In genomic region chr18:13218376-13219011, GRCh38 we compare ENCODE assay signal across 9 cellular contexts. TPM values are rescaled to one million over a fixed set of nuclear protein-coding genes. Genes with fewer than 3 reads are reported as not detected.
DNase-seq lines count a peak whose midpoint lies in the region; ATAC-seq lines count a peak whose summit lies in the region.
"Had no signal": no experiment of that assay in that cellular context is flagged by ENCODE, and none has a peak within 500 bp of the region (broad histone marks: within the 10 kb centered on the region; RNA-seq: fewer than 3 reads in every experiment).

Gene LDLRAD4 (plus strand): TSS chr18:13218760.

- no peak within 1 kb of the TSS for H3K4ac ChIP-seq in mesendoderm (ENCODE audit: low read depth, low read length)

- WGBS in HUES64, result 1% methylated on average over 58 of the region's 58 CpGs
- WGBS in mesendoderm (ENCODE audit: extremely low coverage, insufficient coverage, low lambda C conversion rate), result no CpG with 5 or more reads among the region's 58 CpGs

- H3K9ac ChIP-seq in HUES64 (ENCODE audit: low read depth, low read length) (peak within 1 kb of the TSS; percentile 25; the same call in 1 of the 2 replicates), mesendoderm (ENCODE audit: low read length) (peak within 1 kb of the TSS; percentile 58)

- peaks cover 38% of the 10 kb centered on the region for H3K4me1 Mint-ChIP-seq in activated CD4-positive, alpha-beta T cell treated with anti-CD3 and anti-CD28 coated beads for 36 hours
- peaks cover 9 to 54% of the 10 kb centered on the region in 2 donors for H3K4me1 Mint-ChIP-seq in stimulated activated naive B cell treated with anti-CD40 and anti-IgM and Interleukin-4, amounts not matched to agents 10 μg/mL and 1 μg/mL and 100 μg/mL, for 72 hours

- H2AK5ac ChIP-seq in mesendoderm (ENCODE audit: low read length), result no peak within 1 kb of the TSS

- POLR2A ChIA-PET in activated CD4-positive, alpha-beta T cell treated with anti-CD3 and anti-CD28 coated beads for 36 hours (lab: Charles Lee), result interaction anchor here (1.0 kb wide), 1 partner anchor 60 kb away, joined by 3 read pairs; no protein-coding TSS in a partner anchor

- peak within 1 kb of the TSS; percentile 77 for H3K56ac ChIP-seq in mesendoderm (ENCODE audit: low read length)

- no peak within 1 kb of the TSS for H4K8ac ChIP-seq in mesendoderm (ENCODE audit: low read depth, low read length)

- no peak within 1 kb of the TSS for H3K27ac ChIP-seq in ACC112 (ENCODE audit: low read depth, low read length)
- no peak within 1 kb of the TSS for H3K27ac ChIP-seq in HUES64 (ENCODE audit: low read depth, low read length)
- no peak within 1 kb of the TSS for H3K27ac ChIP-seq in mesendoderm (ENCODE audit: low read depth, low read length)
- H3K27ac ChIP-seq: neutrophil had no signal

- H3K4me3 ChIP-seq in ACC112 (ENCODE audit: low read depth, low read length), result peak within 1 kb of the TSS; percentile 67
- peak within 1 kb of the TSS; percentile 63 for H3K4me3 ChIP-seq in HUES64 (ENCODE audit: low read length)
- peak within 1 kb of the TSS; percentile 36 for H3K4me3 ChIP-seq in mesendoderm (ENCODE audit: low read length)

- peak within 1 kb of the TSS; percentile 46 for H2BK120ac ChIP-seq in mesendoderm (ENCODE audit: low read depth, low read length)

- H3K23ac ChIP-seq in mesendoderm (ENCODE audit: low read length), result peak within 1 kb of the TSS; percentile 3

- H3K9me3 ChIP-seq in HUES64 (ENCODE audit: insufficient read depth, low read depth, low read length), result no peaks in the 10 kb centered on the region
- H3K9me3 ChIP-seq: neutrophil had no signal

- no peaks in the 10 kb centered on the region for H3K79me2 ChIP-seq in ACC112 (ENCODE audit: control insufficient read depth, insufficient read depth, low read length, unreplicated experiment)
- H3K79me2 ChIP-seq in mesendoderm (ENCODE audit: control insufficient read depth, insufficient read depth, low read length), result no peaks in the 10 kb centered on the region

- H2BK5ac ChIP-seq in mesendoderm (ENCODE audit: low read length), result no peak within 1 kb of the TSS

- H3K4me1 ChIP-seq in ACC112 (ENCODE audit: control insufficient read depth, insufficient read depth, low read length, unreplicated experiment), result no peaks in the 10 kb centered on the region
- peaks cover 20% of the 10 kb centered on the region for H3K4me1 ChIP-seq in HUES64 (ENCODE audit: insufficient read depth, low read length)
- H3K4me1 ChIP-seq in mesendoderm (ENCODE audit: control insufficient read depth, low read depth, low read length), result no peaks in the 10 kb centered on the region

- peak; percentile 62 for DNase-seq in activated CD4-positive, alpha-beta T cell treated with anti-CD3 and anti-CD28 coated beads for 36 hours
- DNase-seq in ecto neural progenitor cell (ENCODE audit: low spot score) (peak; percentile 66), mesendoderm (peak; percentile 60)
- DNase-seq in stimulated activated naive B cell treated with anti-CD40 and anti-IgM and Interleukin-4, amounts not matched to agents 10 μg/mL and 1 μg/mL and 100 μg/mL, for 72 hours, result no peak

- H3K27ac Mint-ChIP-seq in activated CD4-positive, alpha-beta T cell treated with anti-CD3 and anti-CD28 coated beads for 36 hours, result peak within 1 kb of the TSS; percentile 22
- peak within 1 kb of the TSS; percentile 1 for H3K27ac Mint-ChIP-seq in stimulated activated naive B cell treated with anti-CD40 and anti-IgM and Interleukin-4, amounts not matched to agents 10 μg/mL and 1 μg/mL and 100 μg/mL, for 72 hours

- no peaks in the 10 kb centered on the region for H3K79me1 ChIP-seq in mesendoderm (ENCODE audit: low read length)

- peak within 1 kb of the TSS; percentile 50 for H2AFZ ChIP-seq in ACC112 (ENCODE audit: low read length, unreplicated experiment)

- H3K36me3 ChIP-seq in ACC112 (ENCODE audit: insufficient read depth, low read length) (no peaks in the 10 kb centered on the region), HUES64 (ENCODE audit: insufficient read depth, low read length) (no peaks in the 10 kb centered on the region), mesendoderm (ENCODE audit: control insufficient read depth, insufficient read depth, low read length) (no peaks in the 10 kb centered on the region)
- H3K36me3 ChIP-seq: neutrophil had no signal

- intact Hi-C loops in activated CD4-positive, alpha-beta T cell treated with anti-CD3 and anti-CD28 coated beads for 36 hours (cut with DNase I, micrococcal nuclease), result loop anchor here (2.0 to 10.0 kb wide), 6 partner anchors 46 to 396 kb away; no protein-coding TSS in a partner anchor

- no peak within 1 kb of the TSS for H2BK15ac ChIP-seq in mesendoderm (replicated peaks; ENCODE audit: low read depth)

- peak; percentile 9 for ATAC-seq in activated CD4-positive, alpha-beta T cell treated with anti-CD3 and anti-CD28 coated beads for 36 hours
- ATAC-seq in stimulated activated naive B cell treated with anti-CD40 and anti-IgM and Interleukin-4, amounts not matched to agents 10 μg/mL and 1 μg/mL and 100 μg/mL, for 72 hours (replicated peaks), result no peak
- no peak for ATAC-seq in GM21526 (IDR thresholded peaks at IDR 0.05; ENCODE audit: low FRiP score, unreplicated experiment)
- no peak for ATAC-seq in GM18868 (IDR thresholded peaks at IDR 0.05; ENCODE audit: unreplicated experiment)

- no peak within 1 kb of the TSS for H4K5ac ChIP-seq in mesendoderm (ENCODE audit: low read length)

- CTCF ChIA-PET in activated CD4-positive, alpha-beta T cell treated with anti-CD3 and anti-CD28 coated beads for 36 hours (lab: Charles Lee), result interaction anchor here (0.6 to 1.7 kb wide), 6 partner anchors 60 to 340 kb away, joined by 3 to 6 read pairs (median 4); no protein-coding TSS in a partner anchor

- peak within 1 kb of the TSS; percentile 71 for H3K4me2 ChIP-seq in mesendoderm (ENCODE audit: low read length)

- peak within 1 kb of the TSS; percentile 72 for H3K18ac ChIP-seq in mesendoderm (ENCODE audit: low read length)

- no peaks in the 10 kb centered on the region for H3K36me3 Mint-ChIP-seq in activated CD4-positive, alpha-beta T cell treated with anti-CD3 and anti-CD28 coated beads for 36 hours (ENCODE audit: low read depth)
- H3K36me3 Mint-ChIP-seq in stimulated activated naive B cell treated with anti-CD40 and anti-IgM and Interleukin-4, amounts not matched to agents 10 μg/mL and 1 μg/mL and 100 μg/mL, for 72 hours, result no peaks in the 10 kb centered on the region

- H3K4me3 Mint-ChIP-seq in activated CD4-positive, alpha-beta T cell treated with anti-CD3 and anti-CD28 coated beads for 36 hours, result peak within 1 kb of the TSS; percentile 63
- peak within 1 kb of the TSS; percentile 59 to 80 for H3K4me3 Mint-ChIP-seq in stimulated activated naive B cell treated with anti-CD40 and anti-IgM and Interleukin-4, amounts not matched to agents 10 μg/mL and 1 μg/mL and 100 μg/mL, for 72 hours

- peaks cover 15% of the 10 kb centered on the region for H3K27me3 Mint-ChIP-seq in activated CD4-positive, alpha-beta T cell treated with anti-CD3 and anti-CD28 coated beads for 36 hours
- H3K27me3 Mint-ChIP-seq in stimulated activated naive B cell treated with anti-CD40 and anti-IgM and Interleukin-4, amounts not matched to agents 10 μg/mL and 1 μg/mL and 100 μg/mL, for 72 hours, result peaks cover 47 to 57% of the 10 kb centered on the region in 2 donors

- H3K9me3 Mint-ChIP-seq in activated CD4-positive, alpha-beta T cell treated with anti-CD3 and anti-CD28 coated beads for 36 hours (ENCODE audit: low read depth), result no peaks in the 10 kb centered on the region
- no peaks in the 10 kb centered on the region for H3K9me3 Mint-ChIP-seq in stimulated activated naive B cell treated with anti-CD40 and anti-IgM and Interleukin-4, amounts not matched to agents 10 μg/mL and 1 μg/mL and 100 μg/mL, for 72 hours

- H3K27me3 ChIP-seq in ACC112 (ENCODE audit: insufficient read depth, low read length), result peaks cover 97% of the 10 kb centered on the region
- peaks cover 70% of the 10 kb centered on the region for H3K27me3 ChIP-seq in HUES64 (ENCODE audit: insufficient read depth, low read length)
- no peaks in the 10 kb centered on the region for H3K27me3 ChIP-seq in mesendoderm (ENCODE audit: insufficient read depth, low read length, poor library complexity)

RNA-seq across cellular contexts. Expression of gene LDLRAD4, which starts in this region (rescaled TPM):
- polyA plus RNA-seq in HUES64 (2013, experiment 1 of 2), result 0.50 TPM
- polyA plus RNA-seq in HUES64 (2013, experiment 2 of 2), result 0.57 TPM
- total RNA-seq in activated CD4-positive, alpha-beta T cell treated with anti-CD3 and anti-CD28 coated beads for 36 hours, result 10 to 100 TPM; 29.3 to 32.2 TPM
- polyA plus RNA-seq in mesendoderm (2013, experiment 1 of 2), result 1.5 TPM
- polyA plus RNA-seq in mesendoderm (2013, experiment 2 of 2), result 1.7 TPM
